Comparison of ENCODE assay signal across 24 cellular contexts in the genomic region with DNA sequence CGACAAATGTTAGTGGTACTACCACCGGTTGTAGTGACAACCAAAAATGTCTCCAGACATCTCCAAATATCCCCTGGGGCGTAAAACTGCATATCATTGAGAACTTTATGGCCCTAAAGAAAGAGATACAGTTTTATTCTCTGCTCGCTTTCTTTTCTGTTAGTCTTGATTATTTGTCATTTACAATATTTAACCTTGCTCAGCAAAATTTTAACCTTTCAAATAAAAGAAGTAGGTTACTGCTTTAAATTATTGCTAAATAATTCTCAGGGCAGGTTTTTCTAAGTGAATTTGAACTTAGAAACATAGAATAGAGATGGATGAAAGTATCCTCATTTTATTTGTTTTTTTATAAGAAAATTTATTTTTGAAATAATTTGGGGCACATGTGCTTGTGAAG.
"Had no signal": no experiment of that assay in that cellular context is flagged by ENCODE, and none has a peak within 500 bp of the region (broad histone marks: within the 10 kb centered on the region; RNA-seq: fewer than 3 reads in every experiment).

No MANE protein-coding gene starts in this region.

- H3K9me3 ChIP-seq: esophagus muscularis mucosa, gastroesophageal sphincter, heart right ventricle, left lung, lower lobe of right lung, mucosa of descending colon had no signal

- H3K36me3 ChIP-seq: esophagus muscularis mucosa, gastroesophageal sphincter, left lung, lower lobe of right lung had no signal

- H3K4me3 ChIP-seq: coronary artery, dorsolateral prefrontal cortex, esophagus muscularis mucosa, gastroesophageal sphincter, heart right ventricle, left lung, lower lobe of right lung, mucosa of descending colon had no signal

- H3K27me3 ChIP-seq: dorsolateral prefrontal cortex, esophagus muscularis mucosa, foreskin keratinocyte, gastroesophageal sphincter, heart right ventricle, left lung had no signal

- H3K4me1 ChIP-seq: foreskin keratinocyte, gastroesophageal sphincter, left lung, lower lobe of right lung had no signal

- ATAC-seq: foreskin keratinocyte, gastroesophageal sphincter, heart right ventricle, left cardiac atrium, left lung, left ventricle myocardium superior, lower lobe of right lung, mucosa of descending colon had no signal

- H3K27ac ChIP-seq: coronary artery, dorsolateral prefrontal cortex, esophagus muscularis mucosa, foreskin keratinocyte, gastroesophageal sphincter, heart right ventricle, left lung, lower lobe of right lung had no signal

- DNase-seq: dermis blood vessel endothelial cell; dorsolateral prefrontal cortex; effector CD4-positive, alpha-beta T cell; effector memory CD4-positive, alpha-beta T cell; foreskin keratinocyte; glutamatergic neuron; head of caudate nucleus; heart right ventricle; hippocampal formation; left cardiac atrium; left lung; left ventricle myocardium superior; lower lobe of right lung; mesenchymal stem cell; mucosa of descending colon; naive B cell had no signal

- FAIRE-seq: colon, endothelial cell of umbilical vein, frontal cortex, islet of Langerhans, keratinocyte had no signal
